27 cellular contexts compared by ENCODE assay signal in genomic region chr18:51862311-51862710, GRCh38.
"Had no signal": no experiment of that assay in that cellular context is flagged by ENCODE, and none has a peak within 500 bp of the region (broad histone marks: within the 10 kb centered on the region; RNA-seq: fewer than 3 reads in every experiment).

No MANE protein-coding gene starts in this region.

- H3K36me3 ChIP-seq: heart right ventricle, left lung, lower lobe of right lung, ovary, stomach, suprapubic skin, thoracic aorta, tibial artery, upper lobe of right lung had no signal

- H3K9me3 ChIP-seq: lower lobe of right lung, ovary, thoracic aorta, upper lobe of right lung had no signal

- H3K27ac ChIP-seq: heart right ventricle, hepatocyte, left lung, lower lobe of right lung, ovary, skin epidermis, stomach, suprapubic skin, thoracic aorta, tibial artery, upper lobe of right lung had no signal

- H3K4me3 ChIP-seq: heart right ventricle, hepatocyte, left lung, lower lobe of right lung, ovary, skin epidermis, stomach, suprapubic skin, thoracic aorta, tibial artery, upper lobe of right lung had no signal

- ATAC-seq: heart right ventricle; left colon; left lung; lower lobe of right lung; naive thymus-derived CD8-positive, alpha-beta T cell; right cardiac atrium; sciatic nerve; stimulated activated naive B cell treated with anti-CD40 and anti-IgM and Interleukin-4, amounts not matched to agents 10 μg/mL and 1 μg/mL and 100 μg/mL, for 72 hours; stimulated activated naive CD8-positive, alpha-beta T cell treated with anti-CD3 and anti-CD28 coated beads, Interleukin-15, Interleukin-2, amounts not matched to agents 100 U/mL and 50 U/mL, for 24 hours; upper lobe of right lung had no signal

- DNase-seq: heart right ventricle; kidney glomerular epithelial cell; left colon; left lung; lower lobe of right lung; mammary epithelial cell; mesenchymal stem cell; naive thymus-derived CD8-positive, alpha-beta T cell; nucleus accumbens; ovary; retina; right cardiac atrium; stimulated activated CD4-positive, alpha-beta T cell treated with anti-CD3 and anti-CD28 coated beads, Interleukin-12 subunit alpha, Interleukin-12 subunit beta, amount 100 ng/mL, for 4 hours; stimulated activated CD4-positive, alpha-beta T cell treated with anti-CD3 and anti-CD28 coated beads, Interleukin-15, amount 100 ng/mL, for 24 hours; stimulated activated CD4-positive, alpha-beta T cell treated with anti-CD3 and anti-CD28 coated beads, Interleukin-2, amount 100 ng/mL, for 24 hours; stimulated activated CD4-positive, alpha-beta T cell treated with anti-CD3 and anti-CD28 coated beads, Interleukin-4, amount 100 ng/mL, for 1 hour; stimulated activated naive B cell treated with anti-CD40 and anti-IgM and Interleukin-4, amounts not matched to agents 10 μg/mL and 1 μg/mL and 100 μg/mL, for 72 hours; stimulated activated naive CD8-positive, alpha-beta T cell treated with anti-CD3 and anti-CD28 coated beads, Interleukin-15, Interleukin-2, amounts not matched to agents 100 U/mL and 50 U/mL, for 24 hours; stomach; tibial artery; trophoblast cell; upper lobe of right lung had no signal

- H3K27me3 ChIP-seq: heart right ventricle, hepatocyte, left lung, ovary, stomach, suprapubic skin, tibial artery, upper lobe of right lung had no signal

- H3K4me1 ChIP-seq: heart right ventricle, left lung, lower lobe of right lung, stomach, suprapubic skin, tibial artery, upper lobe of right lung had no signal
